Comparison of ENCODE assay signal across 10 cellular contexts in the genomic region with DNA sequence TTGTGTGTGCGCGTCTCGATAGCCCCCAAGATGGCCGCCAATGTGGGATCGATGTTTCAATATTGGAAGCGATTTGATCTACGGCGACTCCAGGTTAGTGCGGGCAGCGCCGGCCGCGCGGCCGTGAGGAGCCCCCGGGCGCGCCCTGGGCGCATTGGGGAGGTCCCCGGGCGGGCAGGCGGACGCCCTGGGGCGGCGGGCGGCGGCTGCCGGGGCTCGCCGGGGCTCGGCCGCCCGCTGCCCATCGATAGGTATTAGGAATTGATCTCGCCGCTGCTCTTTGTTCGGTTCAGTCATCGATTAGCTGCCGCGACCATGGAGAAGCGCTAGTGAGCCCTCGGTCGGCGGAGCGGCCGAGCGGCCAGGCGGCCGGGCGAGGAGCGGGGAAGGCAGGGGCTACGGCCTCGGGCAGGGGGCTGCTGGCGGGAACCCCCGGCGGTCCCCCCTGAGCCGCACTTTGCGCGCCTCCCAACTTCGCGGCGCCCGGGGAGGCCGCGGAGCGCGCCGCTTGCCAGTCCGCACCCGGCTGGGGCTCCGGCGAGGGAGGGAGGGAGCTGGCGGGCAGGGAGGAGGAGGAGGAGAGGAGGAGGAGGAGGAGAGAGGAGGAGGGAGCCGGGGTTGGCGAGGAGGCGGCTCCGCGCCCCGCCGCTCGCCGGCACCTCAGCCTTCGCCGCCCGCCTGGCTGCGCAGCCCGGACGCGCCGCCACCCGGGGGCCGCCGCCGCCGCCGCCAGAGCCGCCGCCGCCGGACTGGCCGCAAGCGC. TPM values are rescaled to one million over a fixed set of nuclear protein-coding genes. Genes with fewer than 3 reads are reported as not detected.
DNase-seq lines count a peak whose midpoint lies in the region; ATAC-seq and TF ChIP-seq lines count a peak whose summit lies in the region.
"Had no signal": no experiment of that assay in that cellular context is flagged by ENCODE, and none has a peak within 500 bp of the region (broad histone marks: within the 10 kb centered on the region; RNA-seq: fewer than 3 reads in every experiment).

Gene CUX2, plus strand, starts transcription at position 18 of the 763 bp plus-strand sequence.

- no peaks in the 10 kb centered on the region; the same call in 1 of the 2 replicates for H3K27me3 ChIP-seq in GM06990 (replicated peaks; ENCODE audit: control insufficient read depth, insufficient read depth, low read length)

- H3K36me3 ChIP-seq in GM06990 (ENCODE audit: control insufficient read depth, insufficient read depth, low read length), result no peaks in the 10 kb centered on the region

- no peak within 1 kb of the TSS for H3K4me3 ChIP-seq in GM06990 (replicated peaks; ENCODE audit: low read depth, low read length)

- DNase-seq in GM06990 (ENCODE audit: extremely low read depth, insufficient read length) (peak; percentile 37), NCI-H748 treated with DMSO at 0.1 percent for 48 hours (lab: John Stamatoyannopoulos, UW) (peak; percentile 25), dermis blood vessel endothelial cell (peak; percentile 12), occipital lobe (lab: John Stamatoyannopoulos, UW) (no peak), NCI-H2196 (lab: John Stamatoyannopoulos, UW; ENCODE audit: unreplicated experiment) (no peak), OCI-M2 (lab: John Stamatoyannopoulos, UW; ENCODE audit: unreplicated experiment) (no peak), H4 (ENCODE audit: low spot score) (no peak)
- DNase-seq: KBM-7 had no signal

- TF ChIP-seq CTCF in GM06990 (IDR thresholded peaks at IDR 0.05; ENCODE audit: insufficient read depth, low read length, poor library complexity, severe bottlenecking), result no peak

- ATAC-seq in HG03196 (IDR thresholded peaks at IDR 0.05; ENCODE audit: unreplicated experiment), result no peak

RNA-seq across cellular contexts. Expression of gene CUX2, which starts in this region (rescaled TPM):
- total RNA-seq in dermis blood vessel endothelial cell (not detected in 2 replicates), occipital lobe (26.4 TPM)
- 0.15 TPM in 1 of 2 replicates, not detected in the other for total RNA-seq in H4 (2014; rRNA removed; shearing (Covaris generic))
- total RNA-seq: fibroblast of villous mesenchyme had no signal

Comparison
In these comparisons a context has a peak if more than half of its experiments do, and no peak if none do; other contexts are left out.
1. RNA of gene CUX2 (total RNA-seq): 26.4 TPM in occipital lobe (single experiment); 0.15 TPM in H4 and not detected in dermis blood vessel endothelial cell; every median in the first group is over 10 times any median in the second.
2. Peak in DNase-seq in dermis blood vessel endothelial cell; RNA of the gene not detected or under 1 TPM.
3. DNase-seq: peak in GM06990 (single experiment) and NCI-H748 treated with DMSO at 0.1 percent for 48 hours (single experiment); none in occipital lobe (single experiment), NCI-H2196 (single experiment), OCI-M2 (single experiment) and H4 (single experiment).